Comparison of ENCODE assay signal across 8 cellular contexts in genomic region chr22:39520874-39521857, GRCh38. TPM values are rescaled to one million over a fixed set of nuclear protein-coding genes. Genes with fewer than 3 reads are reported as not detected.
DNase-seq lines count a peak whose midpoint lies in the region; ATAC-seq and TF ChIP-seq lines count a peak whose summit lies in the region.

No MANE protein-coding gene starts in this region.

- peak overlapping the region; percentile 99 for H3K27ac Mint-ChIP-seq in activated CD4-positive, alpha-beta memory T cell treated with anti-CD3 and anti-CD28 coated beads, Interleukin-2, amount 10 ng/mL, durations not matched to agents 7 days and 5 days

- TF ChIP-seq POLR2A in HCT116 (IDR thresholded peaks at IDR 0.05; ENCODE audit: borderline replicate concordance, extremely low read depth, insufficient read depth, insufficient read length), result no peak

- peaks cover 17 to 41% of the 10 kb centered on the region in 2 experiments for H3K4me1 ChIP-seq in HCT116 (ENCODE audit: control insufficient read depth in 1 of 2, insufficient read depth in 2 of 2, low read length in 2 of 2)
- H3K4me1 ChIP-seq in lung (ENCODE audit: control insufficient read depth in 2 of 2, insufficient read depth in 2 of 2, low read length in 2 of 2), result peaks cover 0 to 7% of the 10 kb centered on the region in 2 donors

- H2AFZ ChIP-seq in HCT116 (ENCODE audit: low read depth, low read length, poor library complexity, severe bottlenecking), result no peak overlapping the region

- H3K36me3 Mint-ChIP-seq in activated CD4-positive, alpha-beta memory T cell treated with anti-CD3 and anti-CD28 coated beads, Interleukin-2, amount 10 ng/mL, durations not matched to agents 7 days and 5 days (ENCODE audit: low read depth), result peaks cover 65% of the 10 kb centered on the region

- H3K9me3 Mint-ChIP-seq in activated CD4-positive, alpha-beta memory T cell treated with anti-CD3 and anti-CD28 coated beads, Interleukin-2, amount 10 ng/mL, durations not matched to agents 7 days and 5 days, result no peaks in the 10 kb centered on the region

- TF ChIP-seq CTCF in HCT116 (IDR thresholded peaks at IDR 0.05 in 2 of 3, conservative IDR thresholded peaks at IDR 0.05 in 1 of 3; ENCODE audit: borderline replicate concordance in 1 of 3, insufficient read depth in 1 of 3, low read depth in 2 of 3, low read length in 2 of 3) (no peak), lung (IDR thresholded peaks at IDR 0.05; ENCODE audit: control extremely low read depth, extremely low read depth) (no peak)

- peaks cover 49% of the 10 kb centered on the region for H3K79me2 ChIP-seq in HCT116 (ENCODE audit: insufficient read depth, low read length)

- peaks cover 58% of the 10 kb centered on the region for H3K4me1 Mint-ChIP-seq in activated CD4-positive, alpha-beta memory T cell treated with anti-CD3 and anti-CD28 coated beads, Interleukin-2, amount 10 ng/mL, durations not matched to agents 7 days and 5 days

- peak overlapping the region; percentile 96 for H3K9ac ChIP-seq in HCT116 (ENCODE audit: low read length)

- no peaks in the 10 kb centered on the region for H3K9me2 ChIP-seq in HCT116 (ENCODE audit: insufficient read depth)

- no peaks in the 10 kb centered on the region for H3K9me3 ChIP-seq in HCT116 (ENCODE audit: control insufficient read depth in 1 of 2, insufficient read depth in 1 of 2, low read depth in 1 of 2, low read length in 2 of 2)
- H3K9me3 ChIP-seq in lung (ENCODE audit: control insufficient read depth in 2 of 2, insufficient read depth in 1 of 2, low read length in 1 of 2), result no peaks in the 10 kb centered on the region

- H3K27ac ChIP-seq in HCT116 (ENCODE audit: low read depth, low read length) (peak overlapping the region; percentile 99), lung (ENCODE audit: low read depth in 1 of 2, low read length in 1 of 2) (peak overlapping the region; percentile 99 to 100)

- peak; percentile 37 for ATAC-seq in HCT116
- ATAC-seq in lung (ENCODE audit: insufficient read depth, low FRiP score), result peak; percentile 64

- intact Hi-C loops in HCT116 (cut with micrococcal nuclease), result loop anchor here (2.0 to 5.0 kb wide), 2 partner anchors 18 to 204 kb away; partner anchors contain the start of genes MIEF1 and RPL3

- CTCF ChIA-PET in HCT116 (lab: Charles Lee), result no interaction called here
- CTCF ChIA-PET in activated CD4-positive, alpha-beta memory T cell treated with anti-CD3 and anti-CD28 coated beads, Interleukin-2, amount 10 ng/mL, durations not matched to agents 7 days and 5 days (lab: Charles Lee), result interaction anchor here (0.9 to 2.2 kb wide), 3 partner anchors 8 to 523 kb away, joined by 3 to 27 read pairs (median 6); no protein-coding TSS in a partner anchor

- peaks cover 16% of the 10 kb centered on the region; the same call in 1 of the 2 replicates for H4K20me1 ChIP-seq in HCT116 (ENCODE audit: insufficient read depth)

- RAD21 ChIA-PET in HCT116 (lab: Charles Lee; ENCODE audit: low non-redundant PET in 1 of 2, low total read pairs in 2 of 2, uncharacterized antibody in 2 of 2, unreplicated experiment in 2 of 2), result no interaction called here

- TF ChIP-seq RAD21 in HCT116 (IDR thresholded peaks at IDR 0.05; ENCODE audit: low read depth), result no peak

- POLR2A ChIA-PET in HCT116 (lab: Charles Lee), result interaction anchor here (0.8 to 1.3 kb wide), 2 partner anchors 27 to 28 kb away, joined by 3 to 4 read pairs; no protein-coding TSS in a partner anchor
- POLR2A ChIA-PET in activated CD4-positive, alpha-beta memory T cell treated with anti-CD3 and anti-CD28 coated beads, Interleukin-2, amount 10 ng/mL, durations not matched to agents 7 days and 5 days (lab: Charles Lee), result interaction anchor here (1.3 to 8.2 kb wide), 16 partner anchors 9 to 523 kb away, joined by 3 to 124 read pairs (median 8); partner anchors contain the start of genes CBX7, MIEF1, RPL3 and RPS19BP1

- peaks cover 22 to 46% of the 10 kb centered on the region in 2 experiments; a peak in 3 of 4 replicates for H3K36me3 ChIP-seq in HCT116 (ENCODE audit: control insufficient read depth in 1 of 2, insufficient read depth in 2 of 2, low read length in 2 of 2)
- peaks cover 6 to 31% of the 10 kb centered on the region in 2 donors for H3K36me3 ChIP-seq in lung (ENCODE audit: control insufficient read depth in 2 of 2, insufficient read depth in 2 of 2, low read length in 2 of 2)

- 1 to 3% methylated on average over 55 of the region's 55 CpGs for WGBS in lung, 2 donors

- H3K4me3 ChIP-seq in GM08714 (ENCODE audit: low read length) (peak overlapping the region; percentile 86), HCT116 (replicated peaks in 1 of 2; ENCODE audit: low read depth in 1 of 2, low read length in 2 of 2) (peak overlapping the region; percentile 85 to 92), lung (peak overlapping the region; percentile 97)

- BruUV-seq in HCT116 (replicated peaks; lab: Mats Ljungman, UMichigan), result TSS peak; percentile 72

- no peak for DNase-seq in HCT116 (ENCODE audit: low read depth, low spot score)
- DNase-seq in NCI-H2171 (lab: John Stamatoyannopoulos, UW), result peak; percentile 63
- peak; percentile 78 for DNase-seq in activated CD4-positive, alpha-beta memory T cell treated with anti-CD3 and anti-CD28 coated beads, Interleukin-2, amount 10 ng/mL, durations not matched to agents 7 days and 5 days
- peak; percentile 83 for DNase-seq in ecto neural progenitor cell (ENCODE audit: low spot score)
- DNase-seq in lung (ENCODE audit: low spot score), result peak; percentile 86
- peak; percentile 57 for DNase-seq in stimulated activated CD8-positive, alpha-beta memory T cell treated with anti-CD3 and anti-CD28 coated beads, Interleukin-15, amount 100 ng/mL, for 24 hours (ENCODE audit: low read depth)
- DNase-seq in globus pallidus (ENCODE audit: low spot score), result no peak

- H3K27me3 ChIP-seq in HCT116 (ENCODE audit: insufficient read depth, low read length) (no peaks in the 10 kb centered on the region), lung (ENCODE audit: control insufficient read depth, insufficient read depth) (no peaks in the 10 kb centered on the region)

- H3K27me3 Mint-ChIP-seq in activated CD4-positive, alpha-beta memory T cell treated with anti-CD3 and anti-CD28 coated beads, Interleukin-2, amount 10 ng/mL, durations not matched to agents 7 days and 5 days, result peaks cover 2% of the 10 kb centered on the region

- H3K4me3 Mint-ChIP-seq in activated CD4-positive, alpha-beta memory T cell treated with anti-CD3 and anti-CD28 coated beads, Interleukin-2, amount 10 ng/mL, durations not matched to agents 7 days and 5 days, result peak overlapping the region; percentile 94

- peak overlapping the region; percentile 75 for H3K4me2 ChIP-seq in HCT116 (ENCODE audit: low read length)

TF ChIP-seq in HCT116, 20 proteins besides CTCF, POLR2A, EP300 and RAD21:
- TF ChIP-seq YY1 (IDR thresholded peaks at IDR 0.05; ENCODE audit: extremely low read depth, insufficient replicate concordance, low read depth, low read length) (peak; percentile 92), POLR2AphosphoS5 (IDR thresholded peaks at IDR 0.05; ENCODE audit: low read depth, low read length) (peak; percentile 58), CBX3 (IDR thresholded peaks at IDR 0.05; ENCODE audit: low read depth) (no peak), EZH2phosphoT487 (IDR thresholded peaks at IDR 0.05; ENCODE audit: borderline replicate concordance) (no peak)

RNA-seq across cellular contexts. Expression of gene ATF4, which starts 0.8 kb away (rescaled TPM):
- 608 TPM for total RNA-seq in HCT116 (2021; ENCODE audit: unreplicated experiment)
- polyA plus RNA-seq in HCT116 (2012), result 588 and 690 TPM in 2 replicates
- 100 to 1,000 TPM; 456 to 460 TPM for total RNA-seq in activated CD4-positive, alpha-beta memory T cell treated with anti-CD3 and anti-CD28 coated beads, Interleukin-2, amount 10 ng/mL, durations not matched to agents 7 days and 5 days
- 100 to 1,000 TPM; 179 to 390 TPM for total RNA-seq in lung
- polyA plus RNA-seq in lung, result 100 to 1,000 TPM; 431 to 882 TPM

RNA-seq across cellular contexts. Expression of gene RPS19BP1, which starts 11.4 kb away (rescaled TPM):
- total RNA-seq in HCT116 (2021; ENCODE audit: unreplicated experiment) (80.4 TPM), lung (10 to 100 TPM; 50.0 to 90.4 TPM)
- 69.1 and 86.9 TPM in 2 replicates for polyA plus RNA-seq in HCT116 (2012)
- total RNA-seq in activated CD4-positive, alpha-beta memory T cell treated with anti-CD3 and anti-CD28 coated beads, Interleukin-2, amount 10 ng/mL, durations not matched to agents 7 days and 5 days, result 10 to 100 TPM; 54.3 to 60.7 TPM
- polyA plus RNA-seq in lung, result 100 to 1,000 TPM; 179 to 199 TPM

RNA-seq across cellular contexts. Expression of gene MIEF1, which starts 19.1 kb away (rescaled TPM):
- total RNA-seq in HCT116 (2021; ENCODE audit: unreplicated experiment) (42.8 TPM), lung (10 to 100 TPM; 18.4 to 28.9 TPM)
- 23.4 and 23.7 TPM in 2 replicates for polyA plus RNA-seq in HCT116 (2012)
- 10 to 100 TPM; 32.4 to 32.6 TPM for total RNA-seq in activated CD4-positive, alpha-beta memory T cell treated with anti-CD3 and anti-CD28 coated beads, Interleukin-2, amount 10 ng/mL, durations not matched to agents 7 days and 5 days
- 10 to 100 TPM in 1 of 2 donors, 1 to 10 TPM in 1; 7.1 to 16.5 TPM for polyA plus RNA-seq in lung

RNA-seq across cellular contexts. Expression of gene CACNA1I, which starts 49.4 kb away (rescaled TPM):
- total RNA-seq in HCT116 (2021; ENCODE audit: unreplicated experiment) (0.15 TPM), lung (under 1 TPM; 0.15 to 0.17 TPM)
- 0.20 TPM in 2 replicates for polyA plus RNA-seq in HCT116 (2012)
- total RNA-seq in activated CD4-positive, alpha-beta memory T cell treated with anti-CD3 and anti-CD28 coated beads, Interleukin-2, amount 10 ng/mL, durations not matched to agents 7 days and 5 days, result 1 to 10 TPM; 8.7 to 8.8 TPM
- under 1 TPM; 0.07 to 0.22 TPM for polyA plus RNA-seq in lung

Comparison
In these comparisons a context has a peak if more than half of its experiments do, and no peak if none do; other contexts are left out.
1. DNase-seq: peak in NCI-H2171 (single experiment), activated CD4-positive, alpha-beta memory T cell treated with anti-CD3 and anti-CD28 coated beads, Interleukin-2, amount 10 ng/mL, durations not matched to agents 7 days and 5 days (single experiment), ecto neural progenitor cell (single experiment), lung (single experiment) and stimulated activated CD8-positive, alpha-beta memory T cell treated with anti-CD3 and anti-CD28 coated beads, Interleukin-15, amount 100 ng/mL, for 24 hours (single experiment); none in HCT116 (single experiment) and globus pallidus (single experiment).
2. Peak in every context shown above with its lines, with median percentiles within 50 percentile points of each other: H3K4me3 ChIP-seq.